In the genomic region with DNA sequence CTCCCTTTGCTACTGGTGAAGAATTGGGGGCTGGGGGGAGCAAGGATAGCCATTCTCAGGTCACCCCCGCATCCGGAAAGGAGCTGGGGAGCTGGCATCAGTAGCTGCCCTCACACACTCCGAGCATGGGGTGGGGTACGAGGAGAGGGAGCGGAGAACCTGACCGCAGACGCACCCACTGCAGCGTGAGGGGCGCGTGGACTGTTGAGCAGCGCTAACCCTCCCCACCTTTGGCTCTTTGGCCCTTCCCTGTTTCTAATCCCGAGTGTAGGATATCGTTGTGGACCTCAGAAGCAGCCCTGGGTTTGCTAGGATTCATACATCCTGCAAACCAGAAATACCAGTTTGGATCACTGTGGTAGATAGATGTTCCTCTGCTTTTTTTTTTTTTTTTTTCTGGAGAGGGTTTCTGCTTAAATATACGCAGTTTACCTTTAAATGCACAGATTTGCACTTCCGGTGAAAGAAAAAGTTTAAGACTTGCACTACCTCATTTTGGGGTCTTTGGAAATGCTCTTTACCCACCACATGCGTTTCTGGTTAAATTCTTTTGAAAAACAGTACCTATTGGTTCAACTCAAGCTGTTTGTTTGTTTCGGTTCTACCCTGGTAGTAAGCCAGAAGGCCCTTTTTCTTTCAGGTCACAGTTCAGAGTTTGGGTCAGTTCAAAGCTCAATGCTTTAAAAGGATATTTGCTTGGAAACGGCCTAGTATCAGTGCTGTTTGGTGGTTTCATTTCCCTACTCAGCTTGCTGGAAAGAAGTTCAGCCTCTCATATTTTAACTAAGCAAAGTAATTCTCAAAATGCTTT, we compare ENCODE assay signal across 8 cellular contexts. TPM values are rescaled to one million over a fixed set of nuclear protein-coding genes. Genes with fewer than 3 reads are reported as not detected.
DNase-seq lines count a peak whose midpoint lies in the region; ATAC-seq and TF ChIP-seq lines count a peak whose summit lies in the region.

No MANE protein-coding gene starts in this region.

- ATAC-seq in HG02623 (IDR thresholded peaks at IDR 0.05; ENCODE audit: unreplicated experiment), result peak; percentile 21
- ATAC-seq in naive thymus-derived CD8-positive, alpha-beta T cell, result peak; percentile 20 to 31

- CTCF ChIA-PET in activated CD4-positive, alpha-beta T cell treated with anti-CD3 and anti-CD28 coated beads, Interleukin-2, amount 10 ng/mL, durations not matched to agents 7 days and 5 days (lab: Charles Lee), result interaction anchor here (0.6 to 1.5 kb wide), 3 partner anchors 15 to 35 kb away, joined by 3 to 6 read pairs (median 3); no protein-coding TSS in a partner anchor

- H3K9me3 ChIP-seq in esophagus squamous epithelium (no peaks in the 10 kb centered on the region), uterus (no peaks in the 10 kb centered on the region)

- DNase-seq in NCI-H2227 (lab: John Stamatoyannopoulos, UW; ENCODE audit: unreplicated experiment) (peak; percentile 56), NCI-H2227 treated with DMSO at 0.1 percent for 48 hours (lab: John Stamatoyannopoulos, UW) (no peak), NB4 (ENCODE audit: low read depth) (peak; percentile 67), esophagus squamous epithelium (lab: John Stamatoyannopoulos, UW) (no peak), uterus (no peak)
- DNase-seq in activated CD4-positive, alpha-beta T cell treated with anti-CD3 and anti-CD28 coated beads, Interleukin-2, amount 10 ng/mL, durations not matched to agents 7 days and 5 days, result peak; percentile 49
- peak in 8 of 10 donors; percentile 13 to 41 (median 24) for DNase-seq in naive thymus-derived CD8-positive, alpha-beta T cell

- peaks cover 52% of the 10 kb centered on the region for H3K4me1 Mint-ChIP-seq in activated CD4-positive, alpha-beta T cell treated with anti-CD3 and anti-CD28 coated beads, Interleukin-2, amount 10 ng/mL, durations not matched to agents 7 days and 5 days
- H3K4me1 Mint-ChIP-seq in naive thymus-derived CD8-positive, alpha-beta T cell, result peaks cover 26 to 59% (median 53%) of the 10 kb centered on the region in 4 donors

- H3K27me3 ChIP-seq in esophagus squamous epithelium (no peaks in the 10 kb centered on the region), uterus (no peaks in the 10 kb centered on the region)

- H3K27ac ChIP-seq in esophagus squamous epithelium (peak overlapping the region; percentile 92 to 100 (median 99)), uterus (peak overlapping the region; percentile 93 to 95)

- H3K4me1 ChIP-seq in esophagus squamous epithelium (peaks cover 27 to 59% (median 49%) of the 10 kb centered on the region in 3 donors), uterus (peaks cover 12 to 19% of the 10 kb centered on the region in 2 donors)

- no peaks in the 10 kb centered on the region for H3K27me3 Mint-ChIP-seq in activated CD4-positive, alpha-beta T cell treated with anti-CD3 and anti-CD28 coated beads, Interleukin-2, amount 10 ng/mL, durations not matched to agents 7 days and 5 days
- H3K27me3 Mint-ChIP-seq in naive thymus-derived CD8-positive, alpha-beta T cell, result no peaks in the 10 kb centered on the region

- peaks cover 16% of the 10 kb centered on the region for H3K36me3 Mint-ChIP-seq in activated CD4-positive, alpha-beta T cell treated with anti-CD3 and anti-CD28 coated beads, Interleukin-2, amount 10 ng/mL, durations not matched to agents 7 days and 5 days (ENCODE audit: low read depth)
- H3K36me3 Mint-ChIP-seq in naive thymus-derived CD8-positive, alpha-beta T cell, result peaks cover 0 to 4% (median 0%) of the 10 kb centered on the region in 3 donors

- H3K4me3 Mint-ChIP-seq in activated CD4-positive, alpha-beta T cell treated with anti-CD3 and anti-CD28 coated beads, Interleukin-2, amount 10 ng/mL, durations not matched to agents 7 days and 5 days, result peak overlapping the region; percentile 93
- H3K4me3 Mint-ChIP-seq in naive thymus-derived CD8-positive, alpha-beta T cell, result peak overlapping the region; percentile 85 to 96 (median 92)

- TF ChIP-seq CTCF in NB4 (IDR thresholded peaks at IDR 0.05; ENCODE audit: low read depth, low read length) (no peak), esophagus squamous epithelium (IDR thresholded peaks at IDR 0.05) (no peak), uterus (IDR thresholded peaks at IDR 0.05) (no peak)

- no peaks in the 10 kb centered on the region for H3K9me3 Mint-ChIP-seq in activated CD4-positive, alpha-beta T cell treated with anti-CD3 and anti-CD28 coated beads, Interleukin-2, amount 10 ng/mL, durations not matched to agents 7 days and 5 days
- no peaks in the 10 kb centered on the region for H3K9me3 Mint-ChIP-seq in naive thymus-derived CD8-positive, alpha-beta T cell

- H3K36me3 ChIP-seq in esophagus squamous epithelium (no peaks in the 10 kb centered on the region), uterus (no peaks in the 10 kb centered on the region)

- POLR2A ChIA-PET in activated CD4-positive, alpha-beta T cell treated with anti-CD3 and anti-CD28 coated beads, Interleukin-2, amount 10 ng/mL, durations not matched to agents 7 days and 5 days (lab: Charles Lee), result interaction anchor here (0.6 kb wide), 1 partner anchor 751 kb away, joined by 3 read pairs; no protein-coding TSS in a partner anchor
- POLR2A ChIA-PET in naive thymus-derived CD8-positive, alpha-beta T cell (lab: Charles Lee), result interaction anchor here (0.6 to 4.8 kb wide), 12 partner anchors 9 to 505 kb away, joined by 3 to 37 read pairs (median 4); a partner anchor contains a TSS

- TF ChIP-seq POLR2A in NB4 (IDR thresholded peaks at IDR 0.05; ENCODE audit: extremely low read depth, insufficient read length), result no peak
- no peak for TF ChIP-seq POLR2A in esophagus squamous epithelium (IDR thresholded peaks at IDR 0.05)
- TF ChIP-seq POLR2A in uterus (IDR thresholded peaks at IDR 0.05), result no peak

- H3K4me3 ChIP-seq in NB4 (ENCODE audit: low read depth, low read length) (peak overlapping the region; percentile 75), esophagus squamous epithelium (peak overlapping the region; percentile 55 to 99 (median 93)), uterus (peak overlapping the region; percentile 66 to 78)

- 0 to 1% methylated on average over 11 to 16 of the region's 18 CpGs for WGBS in esophagus squamous epithelium, 2 donors

- intact Hi-C loops in esophagus squamous epithelium (cut with DNase I), result loop anchor here (5.0 kb wide), 1 partner anchor 64 kb away; a partner anchor contains a TSS
- intact Hi-C loops in uterus (cut with DNase I; ENCODE audit: low total_unique reads), result no loop called here

- peak overlapping the region; percentile 89 for H3K27ac Mint-ChIP-seq in activated CD4-positive, alpha-beta T cell treated with anti-CD3 and anti-CD28 coated beads, Interleukin-2, amount 10 ng/mL, durations not matched to agents 7 days and 5 days
- H3K27ac Mint-ChIP-seq in naive thymus-derived CD8-positive, alpha-beta T cell, result peak overlapping the region; percentile 84 to 97 (median 92)

RNA-seq across cellular contexts. Expression of a gene that starts 0.8 kb away (rescaled TPM):
- 10 to 100 TPM; 31.0 to 33.5 TPM for total RNA-seq in activated CD4-positive, alpha-beta T cell treated with anti-CD3 and anti-CD28 coated beads, Interleukin-2, amount 10 ng/mL, durations not matched to agents 7 days and 5 days
- 10 to 100 TPM; 20.6 to 62.9 (median 48.3) TPM for total RNA-seq in esophagus squamous epithelium
- 10 to 100 TPM; 40.7 to 47.1 TPM for total RNA-seq in naive thymus-derived CD8-positive, alpha-beta T cell
- polyA plus RNA-seq in naive thymus-derived CD8-positive, alpha-beta T cell, result 1 to 10 TPM; 4.5 to 6.1 (median 5.0) TPM
- 100 to 1,000 TPM in 1 of 4 donors, 10 to 100 TPM in 3; 26.2 to 115 (median 43.7) TPM for total RNA-seq in uterus

RNA-seq across cellular contexts. Expression of a gene that starts 33.2 kb away (rescaled TPM):
- 10 to 100 TPM; 17.0 to 17.6 TPM for total RNA-seq in activated CD4-positive, alpha-beta T cell treated with anti-CD3 and anti-CD28 coated beads, Interleukin-2, amount 10 ng/mL, durations not matched to agents 7 days and 5 days
- 1 to 10 TPM in 1 of 4 donors, under 1 TPM in 3; 0.27 to 1.7 (median 0.59) TPM for total RNA-seq in esophagus squamous epithelium
- total RNA-seq in naive thymus-derived CD8-positive, alpha-beta T cell, result 10 to 100 TPM; 11.0 to 11.3 TPM
- polyA plus RNA-seq in naive thymus-derived CD8-positive, alpha-beta T cell, result 10 to 100 TPM in 2 of 3 donors, 1 to 10 TPM in 1; 9.0 to 15.5 (median 14.4) TPM
- 1 to 10 TPM in 1 of 4 donors, under 1 TPM in 1, not detected in 2; 0.27 to 1.4 TPM for total RNA-seq in uterus

Comparison
In these comparisons a context has a peak if more than half of its experiments do, and no peak if none do; other contexts are left out.
1. DNase-seq: peak in NCI-H2227 (single experiment), NB4 (single experiment), activated CD4-positive, alpha-beta T cell treated with anti-CD3 and anti-CD28 coated beads, Interleukin-2, amount 10 ng/mL, durations not matched to agents 7 days and 5 days (single experiment) and naive thymus-derived CD8-positive, alpha-beta T cell (8 of 10); none in NCI-H2227 treated with DMSO at 0.1 percent for 48 hours (single experiment), esophagus squamous epithelium (single experiment) and uterus (0 of 2).
2. RNA of a gene that starts 33.2 kb away (total RNA-seq): 17.0 to 17.6 TPM in activated CD4-positive, alpha-beta T cell treated with anti-CD3 and anti-CD28 coated beads, Interleukin-2, amount 10 ng/mL, durations not matched to agents 7 days and 5 days and 11.0 to 11.3 TPM in naive thymus-derived CD8-positive, alpha-beta T cell; 0.27 to 1.7 TPM in esophagus squamous epithelium and 0.27 to 1.4 TPM in uterus; every median in the first group is over 4 times any median in the second.
3. Peak in every context shown above with its lines, with median percentiles within 50 percentile points of each other: H3K4me3 ChIP-seq.